ENCODE assay signal across 8 cellular contexts in the genomic region with DNA sequence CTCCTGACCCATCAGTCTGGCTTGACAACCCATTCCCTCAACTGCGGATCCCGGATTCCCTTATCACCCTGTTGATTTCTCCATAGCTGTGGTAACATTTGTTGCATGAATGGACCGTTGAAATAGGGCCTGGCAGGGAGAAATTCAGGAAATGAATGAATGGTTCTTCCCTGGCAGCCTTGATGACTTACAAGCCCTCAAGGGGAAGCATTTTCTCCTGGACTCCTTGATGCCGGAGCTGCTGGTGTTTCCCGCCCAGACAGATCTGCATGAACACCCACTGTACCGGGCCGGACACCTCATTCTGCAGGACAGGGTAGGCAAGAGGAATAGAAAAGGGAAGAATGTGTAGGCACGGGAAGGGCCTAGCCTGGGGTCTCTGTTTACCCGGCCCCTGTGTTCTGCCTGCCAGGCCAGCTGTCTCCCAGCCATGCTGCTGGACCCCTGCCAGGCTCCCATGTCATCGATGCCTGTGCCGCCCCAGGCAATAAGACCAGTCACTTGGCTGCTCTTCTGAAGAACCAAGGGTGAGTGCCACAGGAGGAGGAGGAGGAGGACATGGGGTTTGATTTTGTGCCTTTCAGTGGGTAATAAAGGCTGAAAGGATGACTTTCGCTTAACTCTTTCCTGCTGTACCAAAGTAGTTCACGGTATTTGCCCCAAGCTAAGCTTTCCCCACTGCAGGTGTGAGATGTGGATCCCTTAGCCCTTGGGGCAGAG. TPM values are rescaled to one million over a fixed set of nuclear protein-coding genes. Genes with fewer than 3 reads are reported as not detected.
A peak's percentile ranks its signal among the peaks of the same experiment; 100 is the strongest.
DNase-seq lines count a peak whose midpoint lies in the region; TF ChIP-seq lines count a peak whose summit lies in the region.
"Not testable (repeated sequence)": the region's sequence is repeated elsewhere in the genome, so short reads cannot be mapped to it uniquely, and the experiment has no call there.

No MANE protein-coding gene starts in this region.

- H3K14ac ChIP-seq in mesenchymal stem cell (ENCODE audit: low read length in 2 of 2): not testable (repeated sequence)

- not testable (repeated sequence) for H3K27ac Mint-ChIP-seq in MCF 10A (ENCODE audit: low read depth, unreplicated experiment)

- not testable (repeated sequence) for H3K27me3 Mint-ChIP-seq in MCF 10A (ENCODE audit: insufficient read depth, unreplicated experiment)

- peak overlapping the region in 1 of 5 donors; percentile 55 for H3K27ac ChIP-seq in adrenal gland
- H3K27ac ChIP-seq in mesenchymal stem cell (ENCODE audit: low read length, poor library complexity, severe bottlenecking): peak overlapping the region; percentile 49

- H3K4me1 Mint-ChIP-seq in MCF 10A (ENCODE audit: insufficient read depth, unreplicated experiment): not testable (repeated sequence)

- in situ Hi-C loops in ACHN (cut with HindIII; ENCODE audit: low pct_ligation_motif_present, low pct_unique_long_range_greater_than_20kb, low sequenced_read_pairs): not testable (repeated sequence)

- intact Hi-C loops in adrenal gland (cut with DNase I); MCF 10A (cut with micrococcal nuclease): not testable (repeated sequence)

- peak in 1 of 2 donors; percentile 41 for TF ChIP-seq POLR2A in adrenal gland (IDR thresholded peaks at IDR 0.05)

- H3K4me3 ChIP-seq in adrenal gland; fibroblast of the aortic adventitia (ENCODE audit: low read depth, low read length); mesenchymal stem cell (ENCODE audit: insufficient read depth in 1 of 2, low read depth in 1 of 2, low read length in 2 of 2): not testable (repeated sequence)

- BruUV-seq in MCF 10A (replicated peaks; lab: Mats Ljungman, UMichigan): not testable (repeated sequence)

- H3K79me1 ChIP-seq in mesenchymal stem cell (replicated peaks; ENCODE audit: low read length, poor library complexity, severe bottlenecking): not testable (repeated sequence)

- not testable (repeated sequence) for TF ChIP-seq CTCF in adrenal gland (IDR thresholded peaks at IDR 0.05); MCF 10A (IDR thresholded peaks at IDR 0.05; ENCODE audit: unreplicated experiment); fibroblast of the aortic adventitia (IDR thresholded peaks at IDR 0.05; ENCODE audit: insufficient read depth, low read length)

- H3K4ac ChIP-seq in mesenchymal stem cell (ENCODE audit: low read depth in 1 of 2, low read length in 2 of 2): not testable (repeated sequence)

- not testable (repeated sequence) for H2BK12ac ChIP-seq in mesenchymal stem cell (ENCODE audit: low read length in 2 of 2)

- H3K36me3 Mint-ChIP-seq in MCF 10A (ENCODE audit: insufficient read depth, unreplicated experiment): peaks cover 37% of the 10 kb centered on the region

- not testable (repeated sequence) for H3K4me3 Mint-ChIP-seq in MCF 10A (ENCODE audit: unreplicated experiment)

- H3K27me3 ChIP-seq in adrenal gland; mesenchymal stem cell (ENCODE audit: control insufficient read depth in 1 of 2, insufficient read depth in 1 of 2, low read length in 2 of 2): not testable (repeated sequence)

- H2BK120ac ChIP-seq in mesenchymal stem cell (ENCODE audit: low read depth, low read length): not testable (repeated sequence)

- not testable (repeated sequence) for H3K4me2 ChIP-seq in mesenchymal stem cell (ENCODE audit: low read length, poor library complexity, severe bottlenecking)

- H2AK5ac ChIP-seq in mesenchymal stem cell (ENCODE audit: low read length, severe bottlenecking): not testable (repeated sequence)

- not testable (repeated sequence) for H3K4me1 ChIP-seq in adrenal gland (replicated peaks in 1 of 2); mesenchymal stem cell (ENCODE audit: control insufficient read depth, insufficient read depth, low read depth, low read length)

- POLR2A ChIA-PET in MCF 10A (lab: Yijun Ruan, JAX): not testable (repeated sequence)

- not testable (repeated sequence) for H4K91ac ChIP-seq in mesenchymal stem cell (ENCODE audit: low read length)

- not testable (repeated sequence) for H2AFZ ChIP-seq in mesenchymal stem cell (ENCODE audit: low read depth, low read length)

- H3K36me3 ChIP-seq in adrenal gland (replicated peaks in 1 of 2): not testable (repeated sequence)
- H3K36me3 ChIP-seq in mesenchymal stem cell (ENCODE audit: control insufficient read depth in 1 of 2, insufficient read depth in 2 of 2, low read depth in 1 of 2, low read length in 2 of 2): peaks cover 12 to 29% of the 10 kb centered on the region in 2 experiments

- CTCF ChIA-PET in MCF 10A (lab: Yijun Ruan, JAX): not testable (repeated sequence)

- not testable (repeated sequence) for H3K18ac ChIP-seq in mesenchymal stem cell (ENCODE audit: low read depth in 1 of 2, low read length in 2 of 2)

- H3K9ac ChIP-seq in mesenchymal stem cell (ENCODE audit: low read length): not testable (repeated sequence)

- DNase-seq in ACHN: peak; percentile 46
- DNase-seq in ELR (ENCODE audit: low read depth): peak; percentile 61
- DNase-seq in NCI-H2081 (lab: John Stamatoyannopoulos, UW): peak; percentile 3 to 4
- peak; percentile 42 for DNase-seq in T1000 (lab: John Stamatoyannopoulos, UW)
- DNase-seq in adrenal gland: peak; percentile 51 to 81 (median 71)
- peak; percentile 10 for DNase-seq in MCF 10A (ENCODE audit: unreplicated experiment)
- DNase-seq in fibroblast of the aortic adventitia (ENCODE audit: low read depth): peak; percentile 3
- DNase-seq in mesenchymal stem cell: not testable (repeated sequence)

- H3K9me3 ChIP-seq in adrenal gland (replicated peaks in 1 of 3); mesenchymal stem cell (ENCODE audit: control insufficient read depth, low read length): not testable (repeated sequence)

- WGBS in adrenal gland, 4 donors: 44 to 53% (median 45%) methylated on average over 5 to 11 of the region's 13 CpGs
- 85% methylated on average over 5 of the region's 13 CpGs for WGBS in mesenchymal stem cell

- H3K23ac ChIP-seq in mesenchymal stem cell (ENCODE audit: low read length in 2 of 2): not testable (repeated sequence)

- not testable (repeated sequence) for H2BK15ac ChIP-seq in mesenchymal stem cell (ENCODE audit: low read depth, poor library complexity, severe bottlenecking)

- not testable (repeated sequence) for H2BK5ac ChIP-seq in mesenchymal stem cell (ENCODE audit: low read depth, low read length, poor library complexity, severe bottlenecking)

- H4K8ac ChIP-seq in mesenchymal stem cell (ENCODE audit: low read length): not testable (repeated sequence)

- H3K9me3 Mint-ChIP-seq in MCF 10A (ENCODE audit: unreplicated experiment): not testable (repeated sequence)

RNA-seq across cellular contexts. Expression of a gene that starts 19.4 kb away (rescaled TPM):
- 10 to 100 TPM in 1 of 8 donors, 1 to 10 TPM in 7; 1.9 to 10.1 (median 8.2) TPM for total RNA-seq in adrenal gland
- 10 to 100 TPM in 1 of 3 donors, 1 to 10 TPM in 1, under 1 TPM in 1; 0.13 to 22.6 (median 6.1) TPM for polyA plus RNA-seq in adrenal gland
- 1.8 and 3.7 TPM in 2 replicates for total RNA-seq in MCF 10A (2022)
- 0.18 and 1.6 TPM in 2 replicates for total RNA-seq in fibroblast of the aortic adventitia (ENCODE audit: low replicate concordance)
- polyA plus RNA-seq in mesenchymal stem cell (2013, experiment 1 of 2): 1.5 TPM
- polyA plus RNA-seq in mesenchymal stem cell (2013, experiment 2 of 2): 1.9 TPM
